12 cellular contexts compared by ENCODE assay signal in genomic region chr16:86150646-86151371, GRCh38.
"Had no signal": no experiment of that assay in that cellular context is flagged by ENCODE, and none has a peak within 500 bp of the region (broad histone marks: within the 10 kb centered on the region; RNA-seq: fewer than 3 reads in every experiment).

No MANE protein-coding gene starts in this region.

- H3K4me3 ChIP-seq: gastrocnemius medialis, mucosa of descending colon had no signal

- H3K36me3 ChIP-seq: gastrocnemius medialis had no signal

- DNase-seq: activated CD4-positive, alpha-beta T cell treated with anti-CD3 and anti-CD28 coated beads, Interleukin-2, amount 50 U/mL, for 4 hours; activated CD4-positive, CD25-positive, alpha-beta regulatory T cell treated with anti-CD3 and anti-CD28 coated beads, Interleukin-2, amount 50 U/mL, for 72 hours; activated CD8-positive, alpha-beta memory T cell treated with anti-CD3 and anti-CD28 coated beads, Interleukin-2, amount 10 ng/mL, durations not matched to agents 7 days and 5 days; activated effector memory CD4-positive, alpha-beta T cell treated with Interleukin-2 at 50 U/mL for 16 hours; activated T-cell treated with anti-CD3 and anti-CD28 coated beads, Interleukin-2, amount 50 U/mL, for 24 hours; amygdala; gastrocnemius medialis; stimulated activated CD4-positive, alpha-beta T cell treated with anti-CD3 and anti-CD28 coated beads, Interleukin-15, amount 100 ng/mL, for 24 hours; stimulated activated CD4-positive, alpha-beta T cell treated with anti-CD3 and anti-CD28 coated beads, Interleukin-4, amount 100 ng/mL, for 24 hours; stimulated activated naive CD8-positive, alpha-beta T cell treated with anti-CD3 and anti-CD28 coated beads, Interleukin-15, amount 100 ng/mL, for 72 hours had no signal

- H3K9me3 ChIP-seq: gastrocnemius medialis, mucosa of descending colon had no signal

- ATAC-seq: activated CD8-positive, alpha-beta memory T cell treated with anti-CD3 and anti-CD28 coated beads, Interleukin-2, amount 10 ng/mL, durations not matched to agents 7 days and 5 days; activated naive CD4-positive, alpha-beta T cell treated with anti-CD3 and anti-CD28 coated beads, Interleukin-2, amount 50 U/mL, for 72 hours; gastrocnemius medialis; stimulated activated naive CD8-positive, alpha-beta T cell treated with anti-CD3 and anti-CD28 coated beads, Interleukin-15, amount 100 ng/mL, for 72 hours had no signal

- H3K27ac ChIP-seq: gastrocnemius medialis had no signal

- H3K4me1 ChIP-seq: gastrocnemius medialis had no signal
